In the genomic region with DNA sequence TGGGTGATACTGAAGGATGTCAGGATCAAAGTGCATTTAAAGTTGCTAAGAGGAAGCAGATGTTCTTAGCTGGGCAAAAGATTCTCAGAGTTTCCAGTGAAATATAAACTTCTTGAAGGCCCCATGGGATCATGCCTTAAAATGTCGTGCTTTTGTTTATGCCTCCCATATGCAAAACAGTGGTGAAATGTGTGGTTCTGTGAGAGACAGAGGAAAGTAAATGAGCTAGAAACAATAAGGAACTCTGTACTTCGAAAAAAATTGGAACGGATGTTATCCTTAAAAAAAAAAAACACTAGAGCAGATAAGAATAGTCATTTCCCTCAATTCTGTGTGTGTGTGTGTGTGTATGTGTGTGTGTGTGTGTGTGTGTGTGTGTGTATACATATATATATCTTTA, we compare ENCODE assay signal across 12 cellular contexts.
DNase-seq lines count a peak whose midpoint lies in the region; TF ChIP-seq lines count a peak whose summit lies in the region.
"Had no signal": no experiment of that assay in that cellular context is flagged by ENCODE, and none has a peak within 500 bp of the region (broad histone marks: within the 10 kb centered on the region; RNA-seq: fewer than 3 reads in every experiment).

No MANE protein-coding gene starts in this region.

- no peaks in the 10 kb centered on the region for H3K4me1 ChIP-seq in smooth muscle cell (ENCODE audit: low read depth)

- H3F3A ChIP-seq in smooth muscle cell (ENCODE audit: low read depth): peaks cover 10% of the 10 kb centered on the region

- no peaks in the 10 kb centered on the region for H3K79me2 ChIP-seq in smooth muscle cell (ENCODE audit: low read depth)

- no peaks in the 10 kb centered on the region for H3K27me3 ChIP-seq in smooth muscle cell (ENCODE audit: low read depth)
- H3K27me3 ChIP-seq: transverse colon had no signal

- TF ChIP-seq CTCF in smooth muscle cell (IDR thresholded peaks at IDR 0.05; ENCODE audit: borderline replicate concordance, insufficient read depth, poor library complexity, severe bottlenecking): no peak

- H4K20me1 ChIP-seq in smooth muscle cell (ENCODE audit: low read depth): no peaks in the 10 kb centered on the region

- H3K36me3 ChIP-seq in smooth muscle cell (ENCODE audit: low read depth): no peaks in the 10 kb centered on the region
- H3K36me3 ChIP-seq: transverse colon had no signal

- no peaks in the 10 kb centered on the region for H3K9me3 ChIP-seq in smooth muscle cell (replicated peaks; ENCODE audit: low read depth)
- H3K9me3 ChIP-seq: transverse colon had no signal

- H3K27ac ChIP-seq in smooth muscle cell (ENCODE audit: low read depth): peak overlapping the region; percentile 24
- H3K27ac ChIP-seq: 22Rv1, transverse colon had no signal

- peak overlapping the region; percentile 61 for H3K4me2 ChIP-seq in smooth muscle cell

- H3K9ac ChIP-seq in smooth muscle cell (ENCODE audit: low read depth): no peak overlapping the region

- H3K4me3 ChIP-seq in smooth muscle cell: no peak overlapping the region
- H3K4me3 ChIP-seq: transverse colon had no signal

- 25% methylated on average over 3 of the region's 3 CpGs for WGBS in smooth muscle cell (ENCODE audit: low lambda C conversion rate)

- peak; percentile 18 for DNase-seq in NCI-H2107 treated with DMSO at 0.1 percent for 48 hours (lab: John Stamatoyannopoulos, UW; ENCODE audit: unreplicated experiment)
- DNase-seq in NCI-H2107 (lab: John Stamatoyannopoulos, UW): no peak
- DNase-seq in NAMALWA (ENCODE audit: low spot score): peak; percentile 35
- peak; percentile 98 for DNase-seq in fibroblast of gingiva (ENCODE audit: low read depth)
- no peak for DNase-seq in smooth muscle cell (lab: John Stamatoyannopoulos, UW; ENCODE audit: unreplicated experiment)
- DNase-seq in COLO668 (lab: John Stamatoyannopoulos, UW; ENCODE audit: unreplicated experiment): no peak
- no peak for DNase-seq in amniotic stem cell (lab: John Stamatoyannopoulos, UW)
- no peak for DNase-seq in activated CD4-positive, alpha-beta T cell treated with anti-CD3 and anti-CD28 coated beads for 4 hours
- DNase-seq: activated CD4-positive, alpha-beta T cell treated with anti-CD3 and anti-CD28 coated beads, Interleukin-2, amount 50 U/mL, for 48 hours; stimulated activated CD4-positive, alpha-beta T cell treated with anti-CD3 and anti-CD28 coated beads, Interleukin-4, amount 100 ng/mL, for 1 hour; transverse colon had no signal

- H2AFZ ChIP-seq in smooth muscle cell (ENCODE audit: low read depth): peak overlapping the region; percentile 49

Comparison
In these comparisons a context has a peak if more than half of its experiments do, and no peak if none do; other contexts are left out.
1. DNase-seq: peak in NCI-H2107 treated with DMSO at 0.1 percent for 48 hours (single experiment), NAMALWA (single experiment) and fibroblast of gingiva (single experiment); none in NCI-H2107 (single experiment), smooth muscle cell (single experiment), COLO668 (single experiment), amniotic stem cell (single experiment) and activated CD4-positive, alpha-beta T cell treated with anti-CD3 and anti-CD28 coated beads for 4 hours (0 of 2).